ENCODE assay signal across 2 cellular contexts in genomic region chr12:6929806-6930452, GRCh38.
TF ChIP-seq lines count a peak whose summit lies in the region.

No MANE protein-coding gene starts in this region.

TF ChIP-seq in SK-N-SH, 30 proteins besides CTCF, POLR2A, EP300 and RAD21 (continued from another document):
- no peak for TF ChIP-seq ZBTB33 (IDR thresholded peaks at IDR 0.05; ENCODE audit: borderline replicate concordance, low read depth)
- TF ChIP-seq JUND (IDR thresholded peaks at IDR 0.05), result no peak
- TF ChIP-seq POLR2AphosphoS5 (IDR thresholded peaks at IDR 0.05; ENCODE audit: low read depth, low read length), result no peak
- no peak for TF ChIP-seq TCF12 (IDR thresholded peaks at IDR 0.05)
- no peak for TF ChIP-seq REST (IDR thresholded peaks at IDR 0.05; ENCODE audit: low read depth, low read length)
- no peak for TF ChIP-seq USF1 (IDR thresholded peaks at IDR 0.05; ENCODE audit: borderline replicate concordance, low read depth)
- TF ChIP-seq YY1 (IDR thresholded peaks at IDR 0.05; ENCODE audit: low read depth), result no peak
- no peak for TF ChIP-seq RCOR1 (IDR thresholded peaks at IDR 0.05; ENCODE audit: low read length)
- no peak for TF ChIP-seq MXI1 (IDR thresholded peaks at IDR 0.05; ENCODE audit: low read depth, low read length)
- TF ChIP-seq FOSL2 (IDR thresholded peaks at IDR 0.05; ENCODE audit: borderline replicate concordance, low read depth), result no peak
- TF ChIP-seq RFX5 (IDR thresholded peaks at IDR 0.05; ENCODE audit: low read length), result no peak
- no peak for TF ChIP-seq EZH2phosphoT487 (IDR thresholded peaks at IDR 0.05; ENCODE audit: borderline replicate concordance, low read depth)
- no peak for TF ChIP-seq CHD2 (IDR thresholded peaks at IDR 0.05; ENCODE audit: low read length, partially characterized antibody)
- TF ChIP-seq SIN3A (IDR thresholded peaks at IDR 0.05; ENCODE audit: borderline replicate concordance, low read depth, low read length), result no peak
- TF ChIP-seq IRF3 (IDR thresholded peaks at IDR 0.05; ENCODE audit: low read depth, low read length), result no peak

TF ChIP-seq in SK-N-SH treated with all-trans-retinoic acid at 6 μM for 48 hours, 23 proteins besides CTCF, POLR2A, EP300 and RAD21 (continued from another document):
- no peak for TF ChIP-seq TSHZ2 (CRISPR knock-in tag; IDR thresholded peaks at IDR 0.05)
- TF ChIP-seq ZNF70 (CRISPR knock-in tag; IDR thresholded peaks at IDR 0.05), result no peak
- TF ChIP-seq RARB (CRISPR knock-in tag; IDR thresholded peaks at IDR 0.05), result no peak
- TF ChIP-seq GLIS3 (CRISPR knock-in tag; IDR thresholded peaks at IDR 0.05), result no peak
- TF ChIP-seq ISL1 (CRISPR knock-in tag; IDR thresholded peaks at IDR 0.05), result no peak
- TF ChIP-seq TCF4 (CRISPR knock-in tag; IDR thresholded peaks at IDR 0.05; ENCODE audit: borderline replicate concordance), result no peak
